ENCODE assay signal across 8 cellular contexts in the genomic region with DNA sequence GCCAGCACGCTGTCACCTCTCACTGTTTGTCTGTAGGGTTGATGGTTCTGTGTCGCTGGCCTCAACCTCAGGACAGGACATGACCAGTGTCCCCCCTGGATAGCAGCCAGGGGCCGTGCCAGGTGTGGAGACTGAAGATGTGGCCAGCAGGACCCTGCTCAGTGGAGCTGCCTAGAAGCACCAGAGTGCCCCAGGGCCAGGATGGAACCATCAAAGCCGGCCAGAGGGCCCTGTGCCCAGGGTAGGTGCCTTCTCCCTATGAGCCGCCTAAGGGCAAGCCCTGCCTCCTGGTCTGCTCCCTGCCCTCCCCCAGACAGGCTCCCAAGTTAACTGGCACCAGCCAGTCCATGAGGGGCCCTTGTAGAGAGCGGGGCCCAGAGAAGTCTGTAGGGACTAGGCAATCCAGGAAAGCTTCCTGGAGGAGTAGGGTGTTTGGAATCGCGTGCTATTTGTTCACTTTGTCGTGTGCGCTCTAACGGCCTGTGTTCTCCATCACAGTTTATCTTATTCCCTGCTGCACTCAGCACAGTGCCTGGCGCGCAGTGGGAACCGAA. TPM values are rescaled to one million over a fixed set of nuclear protein-coding genes. Genes with fewer than 3 reads are reported as not detected.
DNase-seq lines count a peak whose midpoint lies in the region; ATAC-seq, FAIRE-seq and TF ChIP-seq lines count a peak whose summit lies in the region.

No MANE protein-coding gene starts in this region.

- TF ChIP-seq EP300 in HepG2 (IDR thresholded peaks at IDR 0.05; ENCODE audit: low read depth in 2 of 2, low read length in 2 of 2) (no peak), HepG2 (CRISPR knock-in tag; IDR thresholded peaks at IDR 0.05; ENCODE audit: borderline replicate concordance) (no peak), transverse colon (IDR thresholded peaks at IDR 0.05; ENCODE audit: low read depth) (no peak)

- H3K36me3 ChIP-seq in astrocyte (ENCODE audit: insufficient read depth, low read length), result peaks cover 7% of the 10 kb centered on the region
- H3K36me3 ChIP-seq in HepG2 (replicated peaks in 1 of 2; ENCODE audit: control insufficient read depth in 1 of 2, insufficient read depth in 2 of 2, low read length in 2 of 2), result peaks cover 3 to 16% of the 10 kb centered on the region in 2 experiments; a peak in 3 of 5 replicates
- peaks cover 0 to 16% (median 6%) of the 10 kb centered on the region in 4 donors for H3K36me3 ChIP-seq in transverse colon

- H3K79me2 ChIP-seq in astrocyte (ENCODE audit: insufficient read depth, low read length), result peaks cover 44% of the 10 kb centered on the region
- H3K79me2 ChIP-seq in HepG2 (ENCODE audit: insufficient read depth, low read length), result peaks cover 24% of the 10 kb centered on the region

- H3K27me3 ChIP-seq in astrocyte (ENCODE audit: insufficient read depth, low read length) (no peaks in the 10 kb centered on the region), HepG2 (ENCODE audit: control insufficient read depth in 1 of 2, insufficient read depth in 2 of 2, low read length in 2 of 2) (peaks cover 1 to 12% of the 10 kb centered on the region in 2 experiments; a peak in 4 of 5 replicates), transverse colon (no peaks in the 10 kb centered on the region)

- CTCF ChIA-PET in HepG2 (lab: Yijun Ruan, JAX; ENCODE audit: low intra/inter-chr PET ratio, low total read pairs), result no interaction called here

- peak overlapping the region; percentile 97 to 98 for H3K4me3 Mint-ChIP-seq in activated T-cell treated with anti-CD3 and anti-CD28 coated beads, Interleukin-2, amount 50 U/mL, for 72 hours
- peak overlapping the region; percentile 75 for H3K4me3 Mint-ChIP-seq in astrocyte (ENCODE audit: unreplicated experiment)

- H3K9me3 ChIP-seq in astrocyte (ENCODE audit: insufficient read depth, low read depth, low read length) (no peaks in the 10 kb centered on the region), HepG2 (ENCODE audit: low read length) (no peaks in the 10 kb centered on the region), transverse colon (no peaks in the 10 kb centered on the region)

- peaks cover 39% of the 10 kb centered on the region for H3K4me1 Mint-ChIP-seq in activated T-cell treated with anti-CD3 and anti-CD28 coated beads, Interleukin-2, amount 50 U/mL, for 72 hours (ENCODE audit: low read depth)
- H3K4me1 Mint-ChIP-seq in astrocyte (ENCODE audit: low read depth, unreplicated experiment), result peaks cover 16% of the 10 kb centered on the region

- peak overlapping the region; percentile 97 for H3K27ac Mint-ChIP-seq in activated T-cell treated with anti-CD3 and anti-CD28 coated beads, Interleukin-2, amount 50 U/mL, for 72 hours
- no peak overlapping the region for H3K27ac Mint-ChIP-seq in astrocyte (ENCODE audit: unreplicated experiment)

- BruUV-seq in HepG2 (replicated peaks; lab: Mats Ljungman, UMichigan), result no TSS peak

- H2AFZ ChIP-seq in astrocyte (ENCODE audit: low read depth, low read length), result peak overlapping the region; percentile 74
- peak overlapping the region; percentile 65 for H2AFZ ChIP-seq in HepG2 (ENCODE audit: low read length)

- H3K9ac ChIP-seq in astrocyte (ENCODE audit: low read length) (peak overlapping the region; percentile 94), HepG2 (ENCODE audit: insufficient read depth, low read depth, low read length) (peak overlapping the region; percentile 42)

- no peak for DNase-seq in activated T-cell treated with anti-CD3 and anti-CD28 coated beads, Interleukin-2, amount 50 U/mL, for 72 hours
- no peak for DNase-seq in activated T-cell treated with anti-CD3 and anti-CD28 coated beads, Interleukin-2, amount 50 U/mL, for 48 hours
- DNase-seq in astrocyte (ENCODE audit: low read depth) (no peak), HepG2 (ENCODE audit: low spot score) (no peak), transverse colon (no peak), SHP77 (lab: John Stamatoyannopoulos, UW) (no peak)

- TF ChIP-seq POLR2A in HepG2 (IDR thresholded peaks at IDR 0.05; ENCODE audit: insufficient read depth in 1 of 2, low read depth in 2 of 2, low read length in 2 of 2) (no peak), transverse colon (IDR thresholded peaks at IDR 0.05) (no peak)

- POLR2A ChIA-PET in HepG2 (lab: Yijun Ruan, JAX), result interaction anchor here (7.4 kb wide), 1 partner anchor 17 kb away, joined by 139 read pairs; the partner anchor contains the start of gene MSRB1

- in situ Hi-C loops in HepG2 (cut with HindIII; ENCODE audit: extremely low pct_ligation_motif_present, low pct_unique_long_range_greater_than_20kb) (no loop called here), transverse colon (cut with MboI; ENCODE audit: low pct_ligation_motif_present in 1 of 4, low pct_unique_long_range_greater_than_20kb in 1 of 4, low sequenced_read_pairs in 3 of 4) (no loop called here)

- peak in 1 of 2 donors; percentile 13 for ATAC-seq in activated T-cell treated with anti-CD3 and anti-CD28 coated beads, Interleukin-2, amount 50 U/mL, for 72 hours (replicated peaks in 1 of 2)
- ATAC-seq in HepG2 (peak; percentile 2), GM18519 (IDR thresholded peaks at IDR 0.05; ENCODE audit: low FRiP score, unreplicated experiment) (no peak), HG02610 (IDR thresholded peaks at IDR 0.05; ENCODE audit: unreplicated experiment) (no peak)

- H3K27ac ChIP-seq in astrocyte (ENCODE audit: low read depth, low read length) (no peak overlapping the region), HepG2 (ENCODE audit: extremely low read length, insufficient read depth, low read length) (no peak overlapping the region), transverse colon (peak overlapping the region; percentile 89 to 97 (median 91))

- no peak for FAIRE-seq in astrocyte (lab: Jason Lieb, UNC)
- FAIRE-seq in HepG2 (lab: Jason Lieb, UNC), result no peak

- H3K4me1 ChIP-seq in astrocyte (ENCODE audit: insufficient read depth, low read length) (peaks cover 28% of the 10 kb centered on the region), HepG2 (ENCODE audit: insufficient read depth, low read length) (peaks cover 57% of the 10 kb centered on the region), transverse colon (peaks cover 8 to 33% (median 29%) of the 10 kb centered on the region in 4 donors)

- H3K4me3 ChIP-seq in astrocyte (ENCODE audit: insufficient read depth, low read depth, low read length), result peak overlapping the region; percentile 91
- H3K4me3 ChIP-seq in HepG2 (replicated peaks in 1 of 3; ENCODE audit: insufficient read depth in 1 of 3, low read depth in 2 of 3, low read length in 3 of 3), result peak overlapping the region in 2 of 3 experiments; percentile 52 to 98; a peak in 4 of 6 replicates
- peak overlapping the region in 2 of 4 donors; percentile 87 to 99 for H3K4me3 ChIP-seq in transverse colon

- H3K27me3 Mint-ChIP-seq in activated T-cell treated with anti-CD3 and anti-CD28 coated beads, Interleukin-2, amount 50 U/mL, for 72 hours (ENCODE audit: low read depth), result no peaks in the 10 kb centered on the region
- peaks cover 4% of the 10 kb centered on the region for H3K27me3 Mint-ChIP-seq in astrocyte (ENCODE audit: low read depth, unreplicated experiment)

- 37% methylated on average over 11 of the region's 14 CpGs for WGBS in HepG2 (ENCODE audit: low lambda C conversion rate)
- 0 to 32% methylated on average over 5 to 14 of the region's 14 CpGs for WGBS in transverse colon (ENCODE audit: low coverage in 1 of 2), 2 donors

- H3K9me3 Mint-ChIP-seq in activated T-cell treated with anti-CD3 and anti-CD28 coated beads, Interleukin-2, amount 50 U/mL, for 72 hours, result no peaks in the 10 kb centered on the region
- no peaks in the 10 kb centered on the region for H3K9me3 Mint-ChIP-seq in astrocyte (ENCODE audit: unreplicated experiment)

- no peak for TF ChIP-seq RAD21 in HepG2 (CRISPR knock-in tag; IDR thresholded peaks at IDR 0.05)

- intact Hi-C loops in HepG2 (cut with micrococcal nuclease; ENCODE audit: unreplicated experiment) (loop anchor here (2.0 kb wide), 1 partner anchor 18 kb away; no protein-coding TSS in a partner anchor), transverse colon (cut with DNase I; ENCODE audit: low total_unique reads) (no loop called here)

- H3K4me2 ChIP-seq in astrocyte (ENCODE audit: low read length), result peak overlapping the region; percentile 95
- peak overlapping the region; percentile 98 for H3K4me2 ChIP-seq in HepG2 (ENCODE audit: low read depth, low read length)

- H4K20me1 ChIP-seq in astrocyte (ENCODE audit: insufficient read depth, low read length) (peaks cover 36% of the 10 kb centered on the region), HepG2 (ENCODE audit: insufficient read depth, low read length) (peaks cover 28% of the 10 kb centered on the region)

- H3K36me3 Mint-ChIP-seq in activated T-cell treated with anti-CD3 and anti-CD28 coated beads, Interleukin-2, amount 50 U/mL, for 72 hours (ENCODE audit: insufficient read depth in 2 of 2), result peaks cover 9 to 27% of the 10 kb centered on the region in 2 donors
- H3K36me3 Mint-ChIP-seq in astrocyte (ENCODE audit: low read depth, unreplicated experiment), result peaks cover 15% of the 10 kb centered on the region

- TF ChIP-seq CTCF in astrocyte (IDR thresholded peaks at IDR 0.05; ENCODE audit: insufficient read depth, low read depth, low read length) (no peak), HepG2 (CRISPR knock-in tag; IDR thresholded peaks at IDR 0.05) (no peak), transverse colon (IDR thresholded peaks at IDR 0.05) (no peak)

RNA-seq across cellular contexts. Expression of gene NDUFB10, which starts 0.5 kb away (rescaled TPM):
- 10 to 100 TPM; 69.3 to 98.3 TPM for total RNA-seq in activated T-cell treated with anti-CD3 and anti-CD28 coated beads, Interleukin-2, amount 50 U/mL, for 72 hours
- total RNA-seq in astrocyte (149 and 153 TPM in 2 replicates), HepG2 (2016; rRNA removed; fragmentation: Illumina TruSeq; extraction: Trizol) (143 and 157 TPM in 2 replicates), transverse colon (100 to 1,000 TPM; 137 to 496 (median 250) TPM)
- 74.8 and 95.4 TPM in 2 replicates for total RNA-seq in HepG2 (2016; cell fraction: cytosol; rRNA removed; fragmentation: Illumina TruSeq; extraction: Trizol; ENCODE audit: low read depth)
- total RNA-seq in HepG2 (2016; cell fraction: insoluble cytoplasmic fraction; rRNA removed; fragmentation: Illumina TruSeq; extraction: Trizol), result 145 TPM in 2 replicates
- 96.5 and 119 TPM in 2 replicates for total RNA-seq in HepG2 (2016; cell fraction: membrane; rRNA removed; fragmentation: Illumina TruSeq; extraction: Trizol)
- total RNA-seq in HepG2 (2016; cell fraction: nucleus; rRNA removed; fragmentation: Illumina TruSeq; extraction: Trizol), result 52.6 and 56.0 TPM in 2 replicates
- 68.6 and 73.7 TPM in 2 replicates for polyA plus RNA-seq in HepG2 (2011; rRNA removed)
- polyA plus RNA-seq in HepG2 (2011; cell fraction: cytosol; rRNA removed), result 111 and 159 TPM in 2 replicates
- polyA plus RNA-seq in HepG2 (2011; cell fraction: nucleus; rRNA removed), result 63.4 and 64.1 TPM in 2 replicates
- 74.9 and 80.6 TPM in 2 replicates for polyA plus RNA-seq in HepG2 (2012)
- polyA plus RNA-seq in HepG2 (2016; cell fraction: cytosol; fragmentation: Illumina TruSeq; extraction: Trizol; ENCODE audit: low read depth), result 121 and 146 TPM in 2 replicates
- 185 and 203 TPM in 2 replicates for polyA plus RNA-seq in HepG2 (2016; cell fraction: insoluble cytoplasmic fraction; fragmentation: Illumina TruSeq; extraction: Trizol; ENCODE audit: low read depth)
- polyA plus RNA-seq in HepG2 (2016; cell fraction: membrane; fragmentation: Illumina TruSeq; extraction: Trizol; ENCODE audit: low read depth), result 122 and 150 TPM in 2 replicates
- polyA plus RNA-seq in HepG2 (2016; cell fraction: nucleus; fragmentation: Illumina TruSeq; extraction: Trizol; ENCODE audit: insufficient read depth, low read depth), result 134 and 138 TPM in 2 replicates
- 54.4 and 101 TPM in 2 replicates for polyA minus RNA-seq in HepG2 (2011; rRNA and poly(A)+ RNA removed; ENCODE audit: low replicate concordance)
- polyA minus RNA-seq in HepG2 (2011; cell fraction: cytosol; rRNA and poly(A)+ RNA removed), result 63.5 and 64.7 TPM in 2 replicates
- polyA minus RNA-seq in HepG2 (2011; cell fraction: nucleus; rRNA and poly(A)+ RNA removed), result 15.9 and 21.5 TPM in 2 replicates

RNA-seq across cellular contexts. Expression of gene RPL3L, which starts 4.3 kb away (rescaled TPM):
- under 1 TPM; 0.38 to 0.51 TPM for total RNA-seq in activated T-cell treated with anti-CD3 and anti-CD28 coated beads, Interleukin-2, amount 50 U/mL, for 72 hours
- total RNA-seq in astrocyte (not detected in 2 replicates), HepG2 (2016; rRNA removed; fragmentation: Illumina TruSeq; extraction: Trizol) (not detected in 2 replicates), transverse colon (under 1 TPM in 1 of 4 donors, not detected in 3; 0.55 TPM)
- 1.0 TPM in 1 of 2 replicates, not detected in the other for total RNA-seq in HepG2 (2016; cell fraction: cytosol; rRNA removed; fragmentation: Illumina TruSeq; extraction: Trizol; ENCODE audit: low read depth)
- 0.43 TPM in 1 of 2 replicates, not detected in the other for total RNA-seq in HepG2 (2016; cell fraction: insoluble cytoplasmic fraction; rRNA removed; fragmentation: Illumina TruSeq; extraction: Trizol)
- total RNA-seq in HepG2 (2016; cell fraction: membrane; rRNA removed; fragmentation: Illumina TruSeq; extraction: Trizol), result 0.52 and 1.1 TPM in 2 replicates
- total RNA-seq in HepG2 (2016; cell fraction: nucleus; rRNA removed; fragmentation: Illumina TruSeq; extraction: Trizol), result 1.1 TPM in 2 replicates
- polyA plus RNA-seq in HepG2 (2011; rRNA removed), result 0.17 and 0.30 TPM in 2 replicates
- polyA plus RNA-seq in HepG2 (2011; cell fraction: cytosol; rRNA removed), result 0.06 and 0.11 TPM in 2 replicates
- 0.17 and 0.26 TPM in 2 replicates for polyA plus RNA-seq in HepG2 (2011; cell fraction: nucleus; rRNA removed)
- 0.64 and 1.1 TPM in 2 replicates for polyA plus RNA-seq in HepG2 (2012)
- polyA plus RNA-seq in HepG2 (2016; cell fraction: cytosol; fragmentation: Illumina TruSeq; extraction: Trizol; ENCODE audit: low read depth), result not detected in 2 replicates
- polyA plus RNA-seq in HepG2 (2016; cell fraction: insoluble cytoplasmic fraction; fragmentation: Illumina TruSeq; extraction: Trizol; ENCODE audit: low read depth), result not detected in 2 replicates
- polyA plus RNA-seq in HepG2 (2016; cell fraction: membrane; fragmentation: Illumina TruSeq; extraction: Trizol; ENCODE audit: low read depth), result 0.07 TPM in 1 of 2 replicates, not detected in the other
- polyA plus RNA-seq in HepG2 (2016; cell fraction: nucleus; fragmentation: Illumina TruSeq; extraction: Trizol; ENCODE audit: insufficient read depth, low read depth), result not detected in 2 replicates
- polyA minus RNA-seq in HepG2 (2011; rRNA and poly(A)+ RNA removed; ENCODE audit: low replicate concordance), result 3.8 TPM in 1 of 2 replicates, not detected in the other
- 0.89 TPM in 1 of 2 replicates, not detected in the other for polyA minus RNA-seq in HepG2 (2011; cell fraction: cytosol; rRNA and poly(A)+ RNA removed)
- polyA minus RNA-seq in HepG2 (2011; cell fraction: nucleus; rRNA and poly(A)+ RNA removed), result 3.0 TPM in 1 of 2 replicates, not detected in the other

RNA-seq across cellular contexts. Expression of gene RPS2, which starts 5.8 kb away (rescaled TPM):
- 1,000 to 10,000 TPM; 5,556 to 5,984 TPM for total RNA-seq in activated T-cell treated with anti-CD3 and anti-CD28 coated beads, Interleukin-2, amount 50 U/mL, for 72 hours
- total RNA-seq in astrocyte, result 2,350 and 2,534 TPM in 2 replicates
- total RNA-seq in HepG2 (2016; rRNA removed; fragmentation: Illumina TruSeq; extraction: Trizol), result 1,908 and 1,988 TPM in 2 replicates
- 7,477 and 8,510 TPM in 2 replicates for total RNA-seq in HepG2 (2016; cell fraction: cytosol; rRNA removed; fragmentation: Illumina TruSeq; extraction: Trizol; ENCODE audit: low read depth)
- 1,713 and 1,999 TPM in 2 replicates for total RNA-seq in HepG2 (2016; cell fraction: insoluble cytoplasmic fraction; rRNA removed; fragmentation: Illumina TruSeq; extraction: Trizol)
- total RNA-seq in HepG2 (2016; cell fraction: membrane; rRNA removed; fragmentation: Illumina TruSeq; extraction: Trizol), result 6,682 and 6,920 TPM in 2 replicates
- total RNA-seq in HepG2 (2016; cell fraction: nucleus; rRNA removed; fragmentation: Illumina TruSeq; extraction: Trizol), result 868 and 972 TPM in 2 replicates
- 4,513 and 4,514 TPM in 2 replicates for polyA plus RNA-seq in HepG2 (2011; rRNA removed)
- polyA plus RNA-seq in HepG2 (2011; cell fraction: cytosol; rRNA removed), result 4,562 and 7,573 TPM in 2 replicates
- polyA plus RNA-seq in HepG2 (2011; cell fraction: nucleus; rRNA removed), result 3,188 and 3,237 TPM in 2 replicates
- polyA plus RNA-seq in HepG2 (2012), result 2,719 and 4,159 TPM in 2 replicates
- polyA plus RNA-seq in HepG2 (2016; cell fraction: cytosol; fragmentation: Illumina TruSeq; extraction: Trizol; ENCODE audit: low read depth), result 15,334 and 17,742 TPM in 2 replicates
- 2,736 and 3,340 TPM in 2 replicates for polyA plus RNA-seq in HepG2 (2016; cell fraction: insoluble cytoplasmic fraction; fragmentation: Illumina TruSeq; extraction: Trizol; ENCODE audit: low read depth)
- polyA plus RNA-seq in HepG2 (2016; cell fraction: membrane; fragmentation: Illumina TruSeq; extraction: Trizol; ENCODE audit: low read depth), result 10,909 and 11,775 TPM in 2 replicates
- polyA plus RNA-seq in HepG2 (2016; cell fraction: nucleus; fragmentation: Illumina TruSeq; extraction: Trizol; ENCODE audit: insufficient read depth, low read depth), result 2,261 and 2,419 TPM in 2 replicates
- polyA minus RNA-seq in HepG2 (2011; rRNA and poly(A)+ RNA removed; ENCODE audit: low replicate concordance), result 5,720 and 6,943 TPM in 2 replicates
- polyA minus RNA-seq in HepG2 (2011; cell fraction: cytosol; rRNA and poly(A)+ RNA removed), result 2,159 and 2,271 TPM in 2 replicates
- 430 and 534 TPM in 2 replicates for polyA minus RNA-seq in HepG2 (2011; cell fraction: nucleus; rRNA and poly(A)+ RNA removed)
- 1,000 to 10,000 TPM in 3 of 4 donors, 100 to 1,000 TPM in 1; 896 to 2,085 (median 1,613) TPM for total RNA-seq in transverse colon

RNA-seq across cellular contexts. Expression of gene RNF151, which starts 7.9 kb away (rescaled TPM):
- total RNA-seq in activated T-cell treated with anti-CD3 and anti-CD28 coated beads, Interleukin-2, amount 50 U/mL, for 72 hours, result under 1 TPM in 1 of 2 donors, not detected in 1; 0.81 TPM
- total RNA-seq in astrocyte (not detected in 2 replicates), HepG2 (2016; rRNA removed; fragmentation: Illumina TruSeq; extraction: Trizol) (not detected in 2 replicates), transverse colon (not detected)
- total RNA-seq in HepG2 (2016; cell fraction: cytosol; rRNA removed; fragmentation: Illumina TruSeq; extraction: Trizol; ENCODE audit: low read depth), result not detected in 2 replicates
- not detected in 2 replicates for total RNA-seq in HepG2 (2016; cell fraction: insoluble cytoplasmic fraction; rRNA removed; fragmentation: Illumina TruSeq; extraction: Trizol)
- total RNA-seq in HepG2 (2016; cell fraction: membrane; rRNA removed; fragmentation: Illumina TruSeq; extraction: Trizol), result not detected in 2 replicates
- not detected in 2 replicates for total RNA-seq in HepG2 (2016; cell fraction: nucleus; rRNA removed; fragmentation: Illumina TruSeq; extraction: Trizol)
- not detected in 2 replicates for polyA plus RNA-seq in HepG2 (2011; rRNA removed)
- polyA plus RNA-seq in HepG2 (2011; cell fraction: cytosol; rRNA removed), result 0.09 TPM in 1 of 2 replicates, not detected in the other
- polyA plus RNA-seq in HepG2 (2011; cell fraction: nucleus; rRNA removed), result 0.50 TPM in 1 of 2 replicates, not detected in the other
- polyA plus RNA-seq in HepG2 (2012), result not detected in 2 replicates
- not detected in 2 replicates for polyA plus RNA-seq in HepG2 (2016; cell fraction: cytosol; fragmentation: Illumina TruSeq; extraction: Trizol; ENCODE audit: low read depth)
- polyA plus RNA-seq in HepG2 (2016; cell fraction: insoluble cytoplasmic fraction; fragmentation: Illumina TruSeq; extraction: Trizol; ENCODE audit: low read depth), result not detected in 2 replicates
- not detected in 2 replicates for polyA plus RNA-seq in HepG2 (2016; cell fraction: membrane; fragmentation: Illumina TruSeq; extraction: Trizol; ENCODE audit: low read depth)
- polyA plus RNA-seq in HepG2 (2016; cell fraction: nucleus; fragmentation: Illumina TruSeq; extraction: Trizol; ENCODE audit: insufficient read depth, low read depth), result not detected in 2 replicates
- polyA minus RNA-seq in HepG2 (2011; rRNA and poly(A)+ RNA removed; ENCODE audit: low replicate concordance), result 0.28 TPM in 1 of 2 replicates, not detected in the other
- polyA minus RNA-seq in HepG2 (2011; cell fraction: cytosol; rRNA and poly(A)+ RNA removed), result not detected in 2 replicates
- not detected in 2 replicates for polyA minus RNA-seq in HepG2 (2011; cell fraction: nucleus; rRNA and poly(A)+ RNA removed)

RNA-seq across cellular contexts. Expression of gene TBL3, which starts 13.1 kb away (rescaled TPM):
- 10 to 100 TPM; 22.6 to 24.4 TPM for total RNA-seq in activated T-cell treated with anti-CD3 and anti-CD28 coated beads, Interleukin-2, amount 50 U/mL, for 72 hours
- total RNA-seq in astrocyte, result 24.4 and 28.5 TPM in 2 replicates
- total RNA-seq in HepG2 (2016; rRNA removed; fragmentation: Illumina TruSeq; extraction: Trizol), result 31.2 and 38.0 TPM in 2 replicates
- total RNA-seq in HepG2 (2016; cell fraction: cytosol; rRNA removed; fragmentation: Illumina TruSeq; extraction: Trizol; ENCODE audit: low read depth), result 6.2 and 6.3 TPM in 2 replicates
- 28.7 and 44.0 TPM in 2 replicates for total RNA-seq in HepG2 (2016; cell fraction: insoluble cytoplasmic fraction; rRNA removed; fragmentation: Illumina TruSeq; extraction: Trizol)
- total RNA-seq in HepG2 (2016; cell fraction: membrane; rRNA removed; fragmentation: Illumina TruSeq; extraction: Trizol), result 9.1 and 10.6 TPM in 2 replicates
- total RNA-seq in HepG2 (2016; cell fraction: nucleus; rRNA removed; fragmentation: Illumina TruSeq; extraction: Trizol), result 26.8 and 27.8 TPM in 2 replicates
- polyA plus RNA-seq in HepG2 (2011; rRNA removed), result 16.8 and 24.9 TPM in 2 replicates
- 16.1 and 29.4 TPM in 2 replicates for polyA plus RNA-seq in HepG2 (2011; cell fraction: cytosol; rRNA removed)
- polyA plus RNA-seq in HepG2 (2011; cell fraction: nucleus; rRNA removed), result 117 and 165 TPM in 2 replicates
- 19.7 and 30.1 TPM in 2 replicates for polyA plus RNA-seq in HepG2 (2012)
- polyA plus RNA-seq in HepG2 (2016; cell fraction: cytosol; fragmentation: Illumina TruSeq; extraction: Trizol; ENCODE audit: low read depth), result 6.0 and 6.6 TPM in 2 replicates
- 21.7 and 29.9 TPM in 2 replicates for polyA plus RNA-seq in HepG2 (2016; cell fraction: insoluble cytoplasmic fraction; fragmentation: Illumina TruSeq; extraction: Trizol; ENCODE audit: low read depth)
- polyA plus RNA-seq in HepG2 (2016; cell fraction: membrane; fragmentation: Illumina TruSeq; extraction: Trizol; ENCODE audit: low read depth), result 7.9 and 9.7 TPM in 2 replicates
- 47.3 and 47.9 TPM in 2 replicates for polyA plus RNA-seq in HepG2 (2016; cell fraction: nucleus; fragmentation: Illumina TruSeq; extraction: Trizol; ENCODE audit: insufficient read depth, low read depth)
- polyA minus RNA-seq in HepG2 (2011; rRNA and poly(A)+ RNA removed; ENCODE audit: low replicate concordance), result 72.5 and 77.5 TPM in 2 replicates
- 26.4 and 31.2 TPM in 2 replicates for polyA minus RNA-seq in HepG2 (2011; cell fraction: cytosol; rRNA and poly(A)+ RNA removed)
- 18.5 and 19.3 TPM in 2 replicates for polyA minus RNA-seq in HepG2 (2011; cell fraction: nucleus; rRNA and poly(A)+ RNA removed)
- 10 to 100 TPM; 23.2 to 31.0 (median 28.2) TPM for total RNA-seq in transverse colon

Comparison
In these comparisons a context has a peak if more than half of its experiments do, and no peak if none do; other contexts are left out.
1. H3K27ac ChIP-seq: peak in transverse colon (4 of 4); none in astrocyte (single experiment) and HepG2 (single experiment).